1 cellular context compared by ENCODE assay signal in genomic region chr5:5421961-5422818, GRCh38.
TF ChIP-seq lines count a peak whose summit lies in the region.

ICE1 (plus strand) TSS chr5:5422677; CDS start chr5:5422916, 239 bp downstream.

TF ChIP-seq in GM12878, 131 proteins besides CTCF, POLR2A, EP300 and RAD21 (continued from another document and continues in another):
- TF ChIP-seq BCL3 (IDR thresholded peaks at IDR 0.05; ENCODE audit: borderline replicate concordance, insufficient read depth, low read depth, low read length, poor library complexity, severe bottlenecking): no peak
- peak; percentile 96 for TF ChIP-seq NBN (IDR thresholded peaks at IDR 0.05)
- peak; percentile 49 for TF ChIP-seq E4F1 (IDR thresholded peaks at IDR 0.05; ENCODE audit: borderline replicate concordance, partially characterized antibody)
- peak; percentile 51 for TF ChIP-seq KLF5 (IDR thresholded peaks at IDR 0.05; ENCODE audit: partially characterized antibody)
- TF ChIP-seq POLR2AphosphoS2 (IDR thresholded peaks at IDR 0.05; ENCODE audit: low read depth, low read length): no peak; the same call in 1 of the 2 replicates
- TF ChIP-seq CREM (IDR thresholded peaks at IDR 0.05; ENCODE audit: low read depth): peak; percentile 99
- TF ChIP-seq SMAD5 (IDR thresholded peaks at IDR 0.05; ENCODE audit: low read depth): peak; percentile 69; the same call in 1 of the 2 replicates
- TF ChIP-seq ZZZ3 (IDR thresholded peaks at IDR 0.05; ENCODE audit: control insufficient read depth, insufficient read length, low read depth): no peak
- TF ChIP-seq IRF5 (IDR thresholded peaks at IDR 0.05; ENCODE audit: borderline replicate concordance): peak; percentile 98
- no peak for TF ChIP-seq PAX5 (IDR thresholded peaks at IDR 0.05; ENCODE audit: borderline replicate concordance, low read depth, low read length)
- no peak for TF ChIP-seq MYC (IDR thresholded peaks at IDR 0.05; ENCODE audit: insufficient read depth, insufficient read length, insufficient replicate concordance, low read length, severe bottlenecking)
- no peak for TF ChIP-seq SUPT20H (IDR thresholded peaks at IDR 0.05; ENCODE audit: borderline replicate concordance, control insufficient read depth, low read depth, low read length)
- no peak for TF ChIP-seq CEBPZ (IDR thresholded peaks at IDR 0.05; ENCODE audit: low read depth, low read length)
- TF ChIP-seq YBX1 (IDR thresholded peaks at IDR 0.05): no peak
- peak; percentile 94 for TF ChIP-seq RELB (IDR thresholded peaks at IDR 0.05; ENCODE audit: low read depth)
- TF ChIP-seq SMAD1 (IDR thresholded peaks at IDR 0.05; ENCODE audit: low read depth, partially characterized antibody): no peak
- peak in 1 of 2 experiments; percentile 87; a peak in 1 of 3 replicates for TF ChIP-seq EGR1 (IDR thresholded peaks at IDR 0.05; ENCODE audit: borderline replicate concordance in 1 of 2, low read depth in 2 of 2, low read length in 2 of 2)
- no peak for TF ChIP-seq NFXL1 (IDR thresholded peaks at IDR 0.05; ENCODE audit: borderline replicate concordance)
- peak; percentile 74; the same call in 1 of the 2 replicates for TF ChIP-seq HSF1 (IDR thresholded peaks at IDR 0.05; ENCODE audit: low read depth, low read length)
- TF ChIP-seq SPI1 (IDR thresholded peaks at IDR 0.05; ENCODE audit: borderline replicate concordance, insufficient read depth, low read depth, low read length): no peak
- no peak; the same call in 1 of the 2 replicates for TF ChIP-seq SMARCA5 (IDR thresholded peaks at IDR 0.05)
- TF ChIP-seq IKZF2 (IDR thresholded peaks at IDR 0.05): peak; percentile 29 to 52; a peak in 3 of 4 replicates
- TF ChIP-seq NKRF (conservative IDR thresholded peaks at IDR 0.05): peak; percentile 84
- TF ChIP-seq FOXK2 (IDR thresholded peaks at IDR 0.05): peak; percentile 74
- peak; percentile 60 for TF ChIP-seq EED (IDR thresholded peaks at IDR 0.05; ENCODE audit: low read depth)
- no peak for TF ChIP-seq ZBTB4 (CRISPR knock-in tag; IDR thresholded peaks at IDR 0.05)
- no peak for TF ChIP-seq WRNIP1 (IDR thresholded peaks at IDR 0.05; ENCODE audit: borderline replicate concordance, low read depth, low read length)
- no peak for TF ChIP-seq IRF3 (IDR thresholded peaks at IDR 0.05)
- TF ChIP-seq BRCA1 (IDR thresholded peaks at IDR 0.05; ENCODE audit: low read depth, low read length): no peak
- peak; percentile 29; the same call in 1 of the 2 replicates for TF ChIP-seq ESRRA (IDR thresholded peaks at IDR 0.05; ENCODE audit: low read length)
- peak; percentile 83 for TF ChIP-seq POLR2AphosphoS5 (IDR thresholded peaks at IDR 0.05; ENCODE audit: low read length)
- TF ChIP-seq BMI1 (IDR thresholded peaks at IDR 0.05; ENCODE audit: borderline replicate concordance): no peak
- peak in 1 of 2 experiments; percentile 77; a peak in 2 of 4 replicates for TF ChIP-seq SRF (IDR thresholded peaks at IDR 0.05; ENCODE audit: low read depth in 2 of 2, low read length in 2 of 2)
- TF ChIP-seq PKNOX1 (IDR thresholded peaks at IDR 0.05): peak; percentile 78
- TF ChIP-seq FOXM1 (IDR thresholded peaks at IDR 0.05; ENCODE audit: low read depth, low read length): 0 out of 2 replicates have a peak, but pooled peaks have one; percentile 10
- peak; percentile 55; the same call in 1 of the 2 replicates for TF ChIP-seq GATAD2B (conservative IDR thresholded peaks at IDR 0.05; ENCODE audit: low read depth)
- TF ChIP-seq TBL1XR1 (IDR thresholded peaks at IDR 0.05; ENCODE audit: low read depth, low read length): no peak
- TF ChIP-seq ZNF622 (IDR thresholded peaks at IDR 0.05): no peak
- no peak for TF ChIP-seq MTA3 (IDR thresholded peaks at IDR 0.05; ENCODE audit: borderline replicate concordance, low read length)
